Comparison of ENCODE assay signal across 8 cellular contexts in genomic region chr14:74945852-74946658, GRCh38. TPM values are rescaled to one million over a fixed set of nuclear protein-coding genes. Genes with fewer than 3 reads are reported as not detected.
DNase-seq lines count a peak whose midpoint lies in the region; ATAC-seq and TF ChIP-seq lines count a peak whose summit lies in the region.

No MANE protein-coding gene starts in this region.

- peak; percentile 80 for DNase-seq in COLO829 (ENCODE audit: low spot score)
- peak; percentile 27 for DNase-seq in NCI-H82 treated with DMSO at 0.1 percent for 48 hours (lab: John Stamatoyannopoulos, UW; ENCODE audit: unreplicated experiment)
- peak; percentile 87 for DNase-seq in activated CD8-positive, alpha-beta T cell treated with anti-CD3 and anti-CD28 coated beads for 36 hours
- DNase-seq in effector CD4-positive, alpha-beta T cell = peak; percentile 65
- DNase-seq in stimulated activated CD8-positive, alpha-beta memory T cell treated with anti-CD3 and anti-CD28 coated beads, Interleukin-2, amount 100 ng/mL, for 48 hours (ENCODE audit: low read depth in 2 of 2) = peak; percentile 64 to 72

- ATAC-seq in HG02588 (IDR thresholded peaks at IDR 0.05; ENCODE audit: unreplicated experiment) = peak; percentile 39
- ATAC-seq in activated CD8-positive, alpha-beta T cell treated with anti-CD3 and anti-CD28 coated beads for 36 hours = peak; percentile 82
- ATAC-seq in HG03571 (IDR thresholded peaks at IDR 0.05; ENCODE audit: unreplicated experiment) = no peak

- 55 to 60% methylated on average over 12 to 15 of the region's 17 CpGs for WGBS in mesodermal cell (ENCODE audit: insufficient coverage in 2 of 2), 2 experiments

- intact Hi-C loops in activated CD8-positive, alpha-beta T cell treated with anti-CD3 and anti-CD28 coated beads for 36 hours (cut with micrococcal nuclease) = loop anchor here (5.0 kb wide), 1 partner anchor 356 kb away; no protein-coding TSS in a partner anchor

- CTCF ChIA-PET in activated CD8-positive, alpha-beta T cell treated with anti-CD3 and anti-CD28 coated beads for 36 hours (lab: Charles Lee) = interaction anchor here (0.7 to 6.3 kb wide), 46 partner anchors 8 to 363 kb away, joined by 3 to 74 read pairs (median 4); partner anchors contain the start of genes ACYP1, EIF2B2, PGF and RPS6KL1

- peaks cover 27% of the 10 kb centered on the region for H3K4me1 ChIP-seq in mesodermal cell (ENCODE audit: control insufficient read depth, insufficient read depth, low read length, poor library complexity, severe bottlenecking)

- H3K36me3 ChIP-seq in mesodermal cell (ENCODE audit: control insufficient read depth, insufficient read depth, low read length) = peaks cover 74% of the 10 kb centered on the region

- peak overlapping the region; percentile 29 for H3K27ac ChIP-seq in mesodermal cell (ENCODE audit: low read depth, low read length, severe bottlenecking)

- no peak overlapping the region for H3K4me3 Mint-ChIP-seq in activated CD8-positive, alpha-beta T cell treated with anti-CD3 and anti-CD28 coated beads for 36 hours

- H3K9me3 Mint-ChIP-seq in activated CD8-positive, alpha-beta T cell treated with anti-CD3 and anti-CD28 coated beads for 36 hours = no peaks in the 10 kb centered on the region

- no peaks in the 10 kb centered on the region for H3K9me3 ChIP-seq in mesodermal cell (ENCODE audit: control insufficient read depth, low read length)

- no peak overlapping the region for H3K4me3 ChIP-seq in mesodermal cell (ENCODE audit: extremely low read depth, insufficient read depth, low read length, poor library complexity, severe bottlenecking)

- POLR2A ChIA-PET in activated CD8-positive, alpha-beta T cell treated with anti-CD3 and anti-CD28 coated beads for 36 hours (lab: Charles Lee) = interaction anchor here (0.5 kb wide), 1 partner anchor 63 kb away, joined by 3 read pairs; no protein-coding TSS in a partner anchor

- TF ChIP-seq CTCF in activated CD8-positive, alpha-beta T cell treated with anti-CD3 and anti-CD28 coated beads for 36 hours (IDR thresholded peaks at IDR 0.05) = peak; percentile 92

- no peaks in the 10 kb centered on the region for H3K27me3 Mint-ChIP-seq in activated CD8-positive, alpha-beta T cell treated with anti-CD3 and anti-CD28 coated beads for 36 hours

- no peak overlapping the region for H3K27ac Mint-ChIP-seq in activated CD8-positive, alpha-beta T cell treated with anti-CD3 and anti-CD28 coated beads for 36 hours

- no peaks in the 10 kb centered on the region for H3K36me3 Mint-ChIP-seq in activated CD8-positive, alpha-beta T cell treated with anti-CD3 and anti-CD28 coated beads for 36 hours (ENCODE audit: low read depth)

- H3K4me1 Mint-ChIP-seq in activated CD8-positive, alpha-beta T cell treated with anti-CD3 and anti-CD28 coated beads for 36 hours (ENCODE audit: low read depth) = peaks cover 14% of the 10 kb centered on the region

RNA-seq across cellular contexts. Expression of gene PGF, which starts 9.3 kb away (rescaled TPM):
- total RNA-seq in activated CD8-positive, alpha-beta T cell treated with anti-CD3 and anti-CD28 coated beads for 36 hours = under 1 TPM; 0.27 to 0.45 TPM
- 34.5 TPM for polyA plus RNA-seq in mesodermal cell (2013, experiment 1 of 2)
- 28.1 TPM for polyA plus RNA-seq in mesodermal cell (2013, experiment 2 of 2)

RNA-seq across cellular contexts. Expression of gene RPS6KL1, which starts 23.0 kb away (rescaled TPM):
- total RNA-seq in activated CD8-positive, alpha-beta T cell treated with anti-CD3 and anti-CD28 coated beads for 36 hours = 1 to 10 TPM; 4.1 to 5.1 TPM
- polyA plus RNA-seq in mesodermal cell (2013, experiment 1 of 2) = 4.3 TPM
- 3.6 TPM for polyA plus RNA-seq in mesodermal cell (2013, experiment 2 of 2)

RNA-seq across cellular contexts. Expression of gene EIF2B2, which starts 56.7 kb away (rescaled TPM):
- total RNA-seq in activated CD8-positive, alpha-beta T cell treated with anti-CD3 and anti-CD28 coated beads for 36 hours = 10 to 100 TPM; 50.5 to 51.9 TPM
- polyA plus RNA-seq in mesodermal cell (2013, experiment 1 of 2) = 68.1 TPM
- polyA plus RNA-seq in mesodermal cell (2013, experiment 2 of 2) = 57.3 TPM

Comparison
In these comparisons a context has a peak if more than half of its experiments do, and no peak if none do; other contexts are left out.
1. DNase-seq: peak in every context shown above with its lines; median percentile 87 in activated CD8-positive, alpha-beta T cell treated with anti-CD3 and anti-CD28 coated beads for 36 hours; 80 in COLO829; 68 in stimulated activated CD8-positive, alpha-beta memory T cell treated with anti-CD3 and anti-CD28 coated beads, Interleukin-2, amount 100 ng/mL, for 48 hours; 65 in effector CD4-positive, alpha-beta T cell; 27 in NCI-H82 treated with DMSO at 0.1 percent for 48 hours.